ENCODE assay signal across 12 cellular contexts in genomic region chr9:19233344-19233743, GRCh38. TPM values are rescaled to one million over a fixed set of nuclear protein-coding genes. Genes with fewer than 3 reads are reported as not detected.
DNase-seq lines count a peak whose midpoint lies in the region; ATAC-seq and TF ChIP-seq lines count a peak whose summit lies in the region.
"Had no signal": no experiment of that assay in that cellular context is flagged by ENCODE, and none has a peak within 500 bp of the region (broad histone marks: within the 10 kb centered on the region; RNA-seq: fewer than 3 reads in every experiment).

No MANE protein-coding gene starts in this region.

- peaks cover 9% of the 10 kb centered on the region for H3F3A ChIP-seq in GM23338 (replicated peaks; ENCODE audit: low read depth)

- H3K36me3 Mint-ChIP-seq in GM23338 (ENCODE audit: low read depth) (0 out of 3 replicates have a peak, but pooled peaks cover 2% of the 10 kb centered on the region), MCF 10A (ENCODE audit: insufficient read depth, unreplicated experiment) (peaks cover 7% of the 10 kb centered on the region), Caco-2 (ENCODE audit: insufficient read depth, unreplicated experiment) (peaks cover 6% of the 10 kb centered on the region)

- no peak overlapping the region for H3K27ac Mint-ChIP-seq in GM23338
- peak overlapping the region; percentile 35 for H3K27ac Mint-ChIP-seq in MCF 10A (ENCODE audit: low read depth, unreplicated experiment)
- H3K27ac Mint-ChIP-seq in Caco-2 (ENCODE audit: unreplicated experiment) = no peak overlapping the region
- H3K27ac Mint-ChIP-seq: CD14-positive monocyte, IgD-negative memory B cell had no signal

- H3K4me3 ChIP-seq in GM23338 = peak overlapping the region; percentile 91; the same call in 1 of the 2 replicates
- no peak overlapping the region for H3K4me3 ChIP-seq in mucosa of stomach (ENCODE audit: low read length)
- H3K4me3 ChIP-seq in Caco-2 (ENCODE audit: low read depth, low read length) = no peak overlapping the region

- H3K4me1 Mint-ChIP-seq in GM23338 = peaks cover 13% of the 10 kb centered on the region
- H3K4me1 Mint-ChIP-seq in MCF 10A (ENCODE audit: insufficient read depth, unreplicated experiment) = peaks cover 17% of the 10 kb centered on the region
- H3K4me1 Mint-ChIP-seq in Caco-2 (ENCODE audit: low read depth, unreplicated experiment) = peaks cover 8% of the 10 kb centered on the region

- H3K9me3 Mint-ChIP-seq in GM23338 = no peaks in the 10 kb centered on the region; the same call in 2 of the 3 replicates
- H3K9me3 Mint-ChIP-seq in MCF 10A (ENCODE audit: unreplicated experiment) = no peaks in the 10 kb centered on the region
- H3K9me3 Mint-ChIP-seq in Caco-2 (ENCODE audit: unreplicated experiment) = no peaks in the 10 kb centered on the region
- H3K9me3 Mint-ChIP-seq: IgD-negative memory B cell had no signal

- no peaks in the 10 kb centered on the region for H3K9me3 ChIP-seq in mucosa of stomach (ENCODE audit: control insufficient read depth, low read length)
- no peaks in the 10 kb centered on the region for H3K9me3 ChIP-seq in Caco-2

- H3K27ac ChIP-seq in 22Rv1 (peak overlapping the region; percentile 92), GM23338 (ENCODE audit: low read depth) (no peak overlapping the region)

- H3K4me3 Mint-ChIP-seq in GM23338 (no peak overlapping the region), MCF 10A (ENCODE audit: unreplicated experiment) (no peak overlapping the region), Caco-2 (ENCODE audit: unreplicated experiment) (no peak overlapping the region)
- H3K4me3 Mint-ChIP-seq: CD14-positive monocyte had no signal

- DNase-seq in GM23338 (ENCODE audit: low spot score) (no peak), MCF 10A (ENCODE audit: unreplicated experiment) (peak; percentile 8), RKO (ENCODE audit: low spot score) (no peak), Caco-2 (no peak), NCI-H2227 treated with DMSO at 0.1 percent for 48 hours (lab: John Stamatoyannopoulos, UW) (no peak)
- DNase-seq: left ventricle myocardium superior; stimulated activated CD8-positive, alpha-beta memory T cell treated with anti-CD3 and anti-CD28 coated beads, Interleukin-4, amount 100 ng/mL, for 48 hours had no signal

- H3K4me1 ChIP-seq in GM23338 (ENCODE audit: insufficient read depth) (peaks cover 32% of the 10 kb centered on the region), mucosa of stomach (ENCODE audit: control insufficient read depth, insufficient read depth, low read length) (no peaks in the 10 kb centered on the region), Caco-2 (peaks cover 5% of the 10 kb centered on the region; the same call in 1 of the 2 replicates)

- H3K27me3 ChIP-seq in GM23338 (ENCODE audit: insufficient read depth) = no peaks in the 10 kb centered on the region
- no peaks in the 10 kb centered on the region for H3K27me3 ChIP-seq in mucosa of stomach (ENCODE audit: control insufficient read depth, insufficient read depth, low read length)
- no peaks in the 10 kb centered on the region for H3K27me3 ChIP-seq in Caco-2 (replicated peaks; ENCODE audit: control insufficient read depth, insufficient read depth, low read length)

- H3K36me3 ChIP-seq in GM23338 (ENCODE audit: insufficient read depth) = no peaks in the 10 kb centered on the region
- H3K36me3 ChIP-seq in mucosa of stomach (ENCODE audit: control insufficient read depth, insufficient read depth, low read length) = no peaks in the 10 kb centered on the region
- no peaks in the 10 kb centered on the region for H3K36me3 ChIP-seq in Caco-2 (ENCODE audit: control insufficient read depth, insufficient read depth, low read length)

- H3K27me3 Mint-ChIP-seq in GM23338 (ENCODE audit: insufficient read depth, low read depth, poor library complexity) (peaks cover 10% of the 10 kb centered on the region), MCF 10A (ENCODE audit: insufficient read depth, unreplicated experiment) (no peaks in the 10 kb centered on the region), Caco-2 (ENCODE audit: insufficient read depth, unreplicated experiment) (no peaks in the 10 kb centered on the region)
- H3K27me3 Mint-ChIP-seq: IgD-negative memory B cell had no signal

- H3K79me2 ChIP-seq in GM23338 (replicated peaks; ENCODE audit: insufficient read depth) = peaks cover 74% of the 10 kb centered on the region

- TF ChIP-seq CTCF in 22Rv1 (IDR thresholded peaks at IDR 0.05) (no peak), GM23338 (conservative IDR thresholded peaks at IDR 0.05; ENCODE audit: low read depth in 2 of 2) (no peak), MCF 10A (IDR thresholded peaks at IDR 0.05; ENCODE audit: unreplicated experiment) (no peak), Caco-2 (IDR thresholded peaks at IDR 0.05; ENCODE audit: insufficient read depth in 1 of 2, low read depth in 1 of 2, low read length in 1 of 2, severe bottlenecking in 1 of 2, unreplicated experiment in 1 of 2) (no peak)

- intact Hi-C loops in MCF 10A (cut with micrococcal nuclease) = loop anchor here (5.0 kb wide), 2 partner anchors 51 to 54 kb away; no protein-coding TSS in a partner anchor
- intact Hi-C loops in Caco-2 (cut with micrococcal nuclease; ENCODE audit: unreplicated experiment) = no loop called here

- H3K4me2 ChIP-seq in GM23338 = peak overlapping the region; percentile 98

- CTCF ChIA-PET in MCF 10A (lab: Yijun Ruan, JAX) (interaction anchor here (0.6 to 1.3 kb wide), 11 partner anchors 24 to 203 kb away, joined by 3 to 7 read pairs (median 3); no protein-coding TSS in a partner anchor), Caco-2 (lab: Charles Lee) (interaction anchor here (0.5 kb wide), 1 partner anchor 112 kb away, joined by 5 read pairs; no protein-coding TSS in a partner anchor)

- H3K9ac ChIP-seq in mucosa of stomach (ENCODE audit: low read length) = peak overlapping the region; percentile 94

- H3K9me2 ChIP-seq in GM23338 (ENCODE audit: insufficient read depth) = no peaks in the 10 kb centered on the region

- BruUV-seq in MCF 10A (replicated peaks; lab: Mats Ljungman, UMichigan) (no TSS peak), Caco-2 (replicated peaks; lab: Mats Ljungman, UMichigan) (no TSS peak)

- ATAC-seq in GM23338 = no peak
- ATAC-seq in HG03521 (IDR thresholded peaks at IDR 0.05; ENCODE audit: unreplicated experiment) = no peak
- ATAC-seq: left ventricle myocardium superior had no signal

- no peak overlapping the region for H2AFZ ChIP-seq in GM23338

- POLR2A ChIA-PET in MCF 10A (lab: Yijun Ruan, JAX) (interaction anchor here (0.9 to 5.8 kb wide), 9 partner anchors 8 to 183 kb away, joined by 3 to 84 read pairs (median 8); partner anchors contain the start of genes RPS6 and RRAGA), Caco-2 (lab: Charles Lee) (interaction anchor here (0.6 kb wide), 1 partner anchor 161 kb away, joined by 3 read pairs; no protein-coding TSS in a partner anchor)

- H4K20me1 ChIP-seq in GM23338 (replicated peaks; ENCODE audit: insufficient read depth) = peaks cover 7% of the 10 kb centered on the region; the same call in 1 of the 2 replicates

TF ChIP-seq in GM23338, 12 proteins besides CTCF, POLR2A, EP300 and RAD21 (continues in another document):
- TF ChIP-seq ETS1 (IDR thresholded peaks at IDR 0.05) (no peak), CREB1 (CRISPR knock-in tag; IDR thresholded peaks at IDR 0.05; ENCODE audit: low read depth) (no peak), EZH2 (IDR thresholded peaks at IDR 0.05; ENCODE audit: low read depth, unreplicated experiment) (no peak), ZNF114 (CRISPR knock-in tag; IDR thresholded peaks at IDR 0.05) (no peak), REST (IDR thresholded peaks at IDR 0.05; ENCODE audit: unreplicated experiment) (no peak), NANOG (IDR thresholded peaks at IDR 0.05; ENCODE audit: borderline replicate concordance) (no peak), ZNF331 (CRISPR knock-in tag; IDR thresholded peaks at IDR 0.05; ENCODE audit: low read depth) (no peak), STAT1 (IDR thresholded peaks at IDR 0.05; ENCODE audit: unreplicated experiment) (no peak)

RNA-seq across cellular contexts. Expression of gene DENND4C, which starts 2.9 kb away (rescaled TPM):
- total RNA-seq in GM23338 (2014; rRNA removed; shearing (Covaris generic)) = 30.8 and 43.7 TPM in 2 replicates
- 5.2 and 6.4 TPM in 2 replicates for polyA plus RNA-seq in GM23338 (2016; fragmentation: Nextera tagmentation; extraction: Ambion mirVana)
- 26.4 and 36.4 TPM in 2 replicates for total RNA-seq in MCF 10A (2022)
- total RNA-seq in Caco-2 (2022) = 40.1 and 46.9 TPM in 2 replicates
